17 cellular contexts compared by ENCODE assay signal in the genomic region with DNA sequence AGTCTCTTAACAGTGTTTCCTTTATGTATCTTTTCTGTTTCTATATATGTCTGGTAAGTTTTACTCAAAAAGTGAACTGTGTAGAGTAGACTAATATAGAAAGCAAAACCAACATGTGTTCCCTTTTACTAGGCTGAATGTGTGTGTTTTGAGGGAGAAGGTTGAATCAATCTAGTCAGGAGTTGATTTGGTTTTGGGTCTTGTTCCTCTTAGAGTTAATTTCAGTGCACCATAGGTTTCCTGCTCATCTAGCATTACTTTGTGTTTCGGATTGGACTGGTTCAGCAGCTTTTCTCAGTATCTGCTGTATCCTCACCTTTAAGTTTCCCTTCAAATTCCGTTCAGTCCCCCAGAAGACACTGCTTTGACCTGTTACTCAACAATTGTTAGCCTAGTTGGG. TPM values are rescaled to one million over a fixed set of nuclear protein-coding genes. Genes with fewer than 3 reads are reported as not detected.
DNase-seq lines count a peak whose midpoint lies in the region; ATAC-seq, FAIRE-seq and TF ChIP-seq lines count a peak whose summit lies in the region.
"Had no signal": no experiment of that assay in that cellular context is flagged by ENCODE, and none has a peak within 500 bp of the region (broad histone marks: within the 10 kb centered on the region; RNA-seq: fewer than 3 reads in every experiment).

No MANE protein-coding gene starts in this region.

- H3K27ac ChIP-seq in prostate gland: no peak overlapping the region
- H3K27ac ChIP-seq: adrenal gland, colonic mucosa, skin epidermis, testis had no signal

- TF ChIP-seq CTCF in prostate gland (IDR thresholded peaks at IDR 0.05): no peak

- no peaks in the 10 kb centered on the region for H3K9me3 ChIP-seq in prostate gland
- H3K9me3 ChIP-seq: adrenal gland, colonic mucosa, testis had no signal

- H3K36me3 ChIP-seq in prostate gland: no peaks in the 10 kb centered on the region
- H3K36me3 ChIP-seq: adrenal gland, colonic mucosa had no signal

- 80% methylated on average over 2 of the region's 2 CpGs for WGBS in prostate gland

- FAIRE-seq in colon (lab: Jason Lieb, UNC): peak; percentile 80

- H3K4me3 ChIP-seq in prostate gland: no peak overlapping the region
- H3K4me3 ChIP-seq: adrenal gland, colonic mucosa, skin epidermis, testis had no signal

- peak; percentile 70 for ATAC-seq in GM18498 (IDR thresholded peaks at IDR 0.05; ENCODE audit: unreplicated experiment)
- ATAC-seq in GM19463 (IDR thresholded peaks at IDR 0.05; ENCODE audit: unreplicated experiment): peak; percentile 58
- peak; percentile 55 for ATAC-seq in HG03108 (IDR thresholded peaks at IDR 0.05; ENCODE audit: unreplicated experiment)
- no peak for ATAC-seq in HG02852 (IDR thresholded peaks at IDR 0.05; ENCODE audit: unreplicated experiment)

- DNase-seq in effector CD4-positive, alpha-beta T cell: no peak
- DNase-seq in activated gamma-delta T cell treated with Interleukin-2 at 50 U/mL for 16 hours (no peak), prostate gland (ENCODE audit: low spot score) (no peak)
- DNase-seq: activated CD8-positive, alpha-beta memory T cell treated with anti-CD3 and anti-CD28 coated beads for 24 hours; adrenal gland; colonic mucosa; NCI-H345; T1000; testis had no signal

- no peak for TF ChIP-seq POLR2A in prostate gland (IDR thresholded peaks at IDR 0.05)

- intact Hi-C loops in prostate gland (cut with DNase I): no loop called here

- no peaks in the 10 kb centered on the region for H3K27me3 ChIP-seq in prostate gland (replicated peaks; ENCODE audit: insufficient read depth)
- H3K27me3 ChIP-seq: adrenal gland, colonic mucosa, testis had no signal

- no peaks in the 10 kb centered on the region for H3K4me1 ChIP-seq in prostate gland (replicated peaks)
- H3K4me1 ChIP-seq: adrenal gland, colonic mucosa, testis had no signal

RNA-seq across cellular contexts. Expression of a gene that starts 52.0 kb away (rescaled TPM):
- total RNA-seq in prostate gland: 1 to 10 TPM in 1 of 2 donors, not detected in 1; 2.4 TPM
- total RNA-seq: adrenal gland, colonic mucosa, fibroblast of lung, lung microvascular endothelial cell had no signal

RNA-seq across cellular contexts. Expression of a gene that starts 55.3 kb away (rescaled TPM):
- under 1 TPM in 1 of 2 donors, not detected in 1; 0.62 TPM for total RNA-seq in prostate gland
- total RNA-seq: adrenal gland, colonic mucosa, fibroblast of lung, lung microvascular endothelial cell had no signal
